ENCODE assay signal across 25 cellular contexts in genomic region chr2:12424820-12425219, GRCh38.
DNase-seq lines count a peak whose midpoint lies in the region; ATAC-seq and TF ChIP-seq lines count a peak whose summit lies in the region.
"Had no signal": no experiment of that assay in that cellular context is flagged by ENCODE, and none has a peak within 500 bp of the region (broad histone marks: within the 10 kb centered on the region; RNA-seq: fewer than 3 reads in every experiment).

No MANE protein-coding gene starts in this region.

- ATAC-seq in sciatic nerve, result peak; percentile 35
- no peak for ATAC-seq in omental fat pad (ENCODE audit: low FRiP score)
- ATAC-seq in GM21723 (IDR thresholded peaks at IDR 0.05; ENCODE audit: unreplicated experiment), result no peak
- ATAC-seq in upper lobe of right lung, result no peak
- ATAC-seq in GM21786 (IDR thresholded peaks at IDR 0.05; ENCODE audit: unreplicated experiment), result no peak
- ATAC-seq: activated T-helper 17 cell treated with anti-CD3 and anti-CD28 coated beads, Interleukin-2, amount 50 U/mL, for 72 hours; HCT116 had no signal

- DNase-seq in MG63 (peak; percentile 57), dorsolateral prefrontal cortex (peak in 6 of 10 donors; percentile 6 to 65 (median 54)), left ventricle myocardium inferior (peak; percentile 46), sciatic nerve (ENCODE audit: low spot score) (no peak), omental fat pad (ENCODE audit: low spot score) (no peak), upper lobe of right lung (no peak)
- DNase-seq: activated CD4-positive, alpha-beta memory T cell treated with anti-CD3 and anti-CD28 coated beads, Interleukin-2, amount 10 ng/mL, durations not matched to agents 7 days and 5 days; activated CD4-positive, CD25-positive, alpha-beta regulatory T cell treated with anti-CD3 and anti-CD28 coated beads, Interleukin-2, amount 50 U/mL, for 72 hours; activated CD8-positive, alpha-beta memory T cell treated with anti-CD3 and anti-CD28 coated beads, Interleukin-2, amount 50 U/mL, for 48 hours; activated naive CD4-positive, alpha-beta T cell treated with anti-CD3 and anti-CD28 coated beads, Interleukin-2, amount 50 U/mL, for 16 hours; C1 segment of cervical spinal cord; Caco-2; central memory CD4-positive, alpha-beta T cell; DMS79 treated with DMSO at 0.1 percent for 48 hours; endodermal cell; NCI-H1417; NCI-H2029 treated with DMSO at 0.1 percent for 48 hours; stimulated activated CD4-positive, alpha-beta T cell treated with anti-CD3 and anti-CD28 coated beads, Interleukin-2, amount 100 ng/mL, for 24 hours; T-helper 1 cell; trophoblast cell had no signal

- intact Hi-C loops in dorsolateral prefrontal cortex (cut with DNase I), result no loop called here
- intact Hi-C loops in left ventricle myocardium inferior (cut with micrococcal nuclease), result no loop called here
- intact Hi-C loops in sciatic nerve (cut with DNase I), result no loop called here
- intact Hi-C loops in upper lobe of right lung (cut with DNase I), result no loop called here

- H3K9me3 ChIP-seq in MG63, result no peaks in the 10 kb centered on the region
- no peaks in the 10 kb centered on the region for H3K9me3 ChIP-seq in left ventricle myocardium inferior (replicated peaks)
- H3K9me3 ChIP-seq in upper lobe of right lung, result no peaks in the 10 kb centered on the region
- H3K9me3 ChIP-seq: Caco-2 had no signal

- H3K36me3 ChIP-seq in MG63, result no peaks in the 10 kb centered on the region
- H3K36me3 ChIP-seq in left ventricle myocardium inferior, result no peaks in the 10 kb centered on the region
- H3K36me3 ChIP-seq in upper lobe of right lung, result no peaks in the 10 kb centered on the region

- H3K4me3 ChIP-seq in MG63, result no peak overlapping the region
- H3K4me3 ChIP-seq in dorsolateral prefrontal cortex, result no peak overlapping the region
- no peak overlapping the region for H3K4me3 ChIP-seq in left ventricle myocardium inferior
- H3K4me3 ChIP-seq in upper lobe of right lung, result no peak overlapping the region
- H3K4me3 ChIP-seq: smooth muscle cell had no signal

- H3K27me3 ChIP-seq in MG63, result no peaks in the 10 kb centered on the region
- H3K27me3 ChIP-seq in dorsolateral prefrontal cortex, result no peaks in the 10 kb centered on the region
- H3K27me3 ChIP-seq in left ventricle myocardium inferior (ENCODE audit: low read depth), result no peaks in the 10 kb centered on the region
- H3K27me3 ChIP-seq in upper lobe of right lung, result no peaks in the 10 kb centered on the region

- H3K27ac ChIP-seq in dorsolateral prefrontal cortex, result no peak overlapping the region
- H3K27ac ChIP-seq in left ventricle myocardium inferior (replicated peaks), result no peak overlapping the region
- H3K27ac ChIP-seq in upper lobe of right lung, result no peak overlapping the region

- TF ChIP-seq CTCF in dorsolateral prefrontal cortex (IDR thresholded peaks at IDR 0.05 in 54 of 56, conservative IDR thresholded peaks at IDR 0.05 in 2 of 56; ENCODE audit: low read depth in 1 of 56, partially characterized antibody in 56 of 56) (no peak), left ventricle myocardium inferior (IDR thresholded peaks at IDR 0.05; ENCODE audit: borderline replicate concordance) (no peak), omental fat pad (IDR thresholded peaks at IDR 0.05) (no peak), upper lobe of right lung (IDR thresholded peaks at IDR 0.05) (no peak)

- H3K4me1 ChIP-seq in left ventricle myocardium inferior (peaks cover 5% of the 10 kb centered on the region), upper lobe of right lung (no peaks in the 10 kb centered on the region)
- H3K4me1 ChIP-seq: Caco-2 had no signal

Comparison
In these comparisons a context has a peak if more than half of its experiments do, and no peak if none do; other contexts are left out.
1. DNase-seq: peak in MG63 (single experiment), dorsolateral prefrontal cortex (6 of 10) and left ventricle myocardium inferior (single experiment); none in sciatic nerve (single experiment), omental fat pad (single experiment) and upper lobe of right lung (single experiment).